In genomic region chr6:148051-148984, GRCh38 we compare ENCODE assay signal across 8 cellular contexts.
DNase-seq lines count a peak whose midpoint lies in the region; ATAC-seq and TF ChIP-seq lines count a peak whose summit lies in the region.
"Not testable (repeated sequence)": the region's sequence is repeated elsewhere in the genome, so short reads cannot be mapped to it uniquely, and the experiment has no call there.

No MANE protein-coding gene starts in this region.

- not testable (repeated sequence) for H3K36me3 ChIP-seq in body of pancreas (replicated peaks in 1 of 2; ENCODE audit: insufficient read depth in 1 of 2, low read depth in 2 of 2)

- not testable (repeated sequence) for H3K4me1 ChIP-seq in body of pancreas

- H3K27me3 ChIP-seq in body of pancreas: not testable (repeated sequence)

- 87 to 94% methylated on average over 43 to 51 of the region's 61 CpGs for WGBS in body of pancreas, 2 donors

- peak; percentile 6 to 50 (median 26) for TF ChIP-seq CTCF in body of pancreas (IDR thresholded peaks at IDR 0.05)

- intact Hi-C loops in body of pancreas (cut with DNase I): not testable (repeated sequence)

- DNase-seq in COLO668 (lab: John Stamatoyannopoulos, UW; ENCODE audit: unreplicated experiment) (peak; percentile 33), NCI-H2196 (lab: John Stamatoyannopoulos, UW; ENCODE audit: unreplicated experiment) (peak; percentile 42), body of pancreas (peak; percentile 25 to 55 (median 52)), kidney glomerular epithelial cell (lab: John Stamatoyannopoulos, UW) (peak; percentile 17)
- DNase-seq in stimulated activated CD4-positive, alpha-beta T cell treated with anti-CD3 and anti-CD28 coated beads, Interleukin-2, amount 100 ng/mL, for 48 hours: peak; percentile 91 to 92

- not testable (repeated sequence) for H3K4me3 ChIP-seq in body of pancreas

- peak; percentile 94 for ATAC-seq in GM19452 (IDR thresholded peaks at IDR 0.05; ENCODE audit: unreplicated experiment)
- peak; percentile 92 for ATAC-seq in HG03103 (IDR thresholded peaks at IDR 0.05; ENCODE audit: low read depth, unreplicated experiment)
- peak; percentile 79 to 88 for ATAC-seq in activated CD4-positive, CD25-positive, alpha-beta regulatory T cell treated with anti-CD3 and anti-CD28 coated beads, Interleukin-2, amount 50 U/mL, for 24 hours
- ATAC-seq in body of pancreas: peak; percentile 12

- H3K27ac ChIP-seq in body of pancreas: not testable (repeated sequence)

- not testable (repeated sequence) for TF ChIP-seq POLR2A in body of pancreas (IDR thresholded peaks at IDR 0.05)

- not testable (repeated sequence) for H3K9me3 ChIP-seq in body of pancreas

Comparison
In these comparisons a context has a peak if more than half of its experiments do, and no peak if none do; other contexts are left out.
1. DNase-seq: peak in every context shown above with its lines; median percentile 92 in stimulated activated CD4-positive, alpha-beta T cell treated with anti-CD3 and anti-CD28 coated beads, Interleukin-2, amount 100 ng/mL, for 48 hours; 52 in body of pancreas; 42 in NCI-H2196; 33 in COLO668; 17 in kidney glomerular epithelial cell.
2. ATAC-seq: peak in every context shown above with its lines; median percentile 94 in GM19452; 92 in HG03103; 84 in activated CD4-positive, CD25-positive, alpha-beta regulatory T cell treated with anti-CD3 and anti-CD28 coated beads, Interleukin-2, amount 50 U/mL, for 24 hours; 12 in body of pancreas.